8 cellular contexts compared by ENCODE assay signal in the genomic region with DNA sequence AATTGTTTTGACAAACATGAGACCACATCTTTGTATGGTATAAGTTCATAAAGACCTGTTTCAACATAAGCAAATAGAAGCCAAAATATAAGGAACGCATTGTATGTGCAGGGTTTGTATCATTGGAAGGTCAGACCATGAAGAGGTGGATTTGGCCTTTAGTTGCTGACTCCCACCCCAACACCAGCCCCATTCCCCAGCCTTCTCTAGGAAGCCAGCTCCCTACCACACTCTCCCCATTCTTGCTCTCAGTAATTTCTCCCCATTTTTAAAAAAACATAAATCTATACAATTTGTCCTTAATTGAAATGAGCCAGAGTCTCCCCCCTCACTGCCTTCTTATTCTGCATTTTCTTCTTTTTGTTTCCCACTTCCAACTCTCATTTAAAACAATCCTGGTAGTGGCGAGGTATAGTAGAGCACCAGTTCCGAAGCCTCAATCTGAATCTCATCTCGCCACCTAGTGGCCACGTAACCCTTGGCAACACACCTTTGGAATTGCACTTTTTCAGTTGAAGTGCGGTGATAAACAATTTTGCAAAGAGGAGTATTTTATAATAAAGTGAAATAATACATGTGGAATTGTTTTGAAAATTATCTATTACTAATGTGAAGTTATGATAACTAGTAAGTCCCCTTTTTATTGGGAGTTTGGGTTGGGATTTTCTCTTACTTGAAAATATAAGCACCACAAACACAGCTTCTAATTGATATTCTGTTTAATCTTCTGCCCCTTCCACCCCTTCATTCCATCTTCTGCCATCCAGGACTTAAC.
DNase-seq lines count a peak whose midpoint lies in the region; ATAC-seq, FAIRE-seq and TF ChIP-seq lines count a peak whose summit lies in the region.

No MANE protein-coding gene starts in this region.

- ATAC-seq in CD8-positive, alpha-beta T cell = peak; percentile 66
- ATAC-seq in GM19324 (IDR thresholded peaks at IDR 0.05; ENCODE audit: low FRiP score, unreplicated experiment) (peak; percentile 56), T-cell (replicated peaks in 1 of 4) (peak; percentile 61 to 76 (median 73)), HG02610 (IDR thresholded peaks at IDR 0.05; ENCODE audit: unreplicated experiment) (no peak)

- no peak overlapping the region for H3K27ac ChIP-seq in CD8-positive, alpha-beta T cell (ENCODE audit: low read depth, low read length)
- no peak overlapping the region for H3K27ac ChIP-seq in astrocyte (ENCODE audit: low read depth, low read length)

- CTCF ChIA-PET in CD8-positive, alpha-beta T cell (lab: Charles Lee) = interaction anchor here (0.7 to 2.7 kb wide), 11 partner anchors 13 to 1116 kb away, joined by 3 to 15 read pairs (median 4); no protein-coding TSS in a partner anchor
- CTCF ChIA-PET in T-cell (lab: Charles Lee) = interaction anchor here (0.6 to 1.2 kb wide), 5 partner anchors 10 to 1382 kb away, joined by 3 to 6 read pairs (median 4); no protein-coding TSS in a partner anchor

- peak; percentile 70 for TF ChIP-seq CTCF in CD8-positive, alpha-beta T cell (IDR thresholded peaks at IDR 0.05)
- peak; percentile 63 for TF ChIP-seq CTCF in astrocyte (IDR thresholded peaks at IDR 0.05; ENCODE audit: insufficient read depth, low read depth, low read length)

- H3K4me1 ChIP-seq in CD8-positive, alpha-beta T cell (ENCODE audit: insufficient read depth, low read length) = peaks cover 5% of the 10 kb centered on the region
- no peaks in the 10 kb centered on the region for H3K4me1 ChIP-seq in astrocyte (ENCODE audit: insufficient read depth, low read length)

- DNase-seq in CD8-positive, alpha-beta T cell = peak; percentile 8 to 68 (median 42)
- DNase-seq in Kasumi-1 (lab: John Stamatoyannopoulos, UW) (peak; percentile 4 to 40), T-cell (peak in 31 of 34 experiments; percentile 8 to 60 (median 36)), astrocyte (ENCODE audit: low read depth) (peak; percentile 8), immature natural killer cell (peak; percentile 1 to 29 (median 11))
- DNase-seq in stimulated activated CD4-positive, alpha-beta T cell treated with anti-CD3 and anti-CD28 coated beads, Interleukin-1b, Interleukin-23, amount 100 ng/mL, for 24 hours (ENCODE audit: low read depth in 4 of 4, low spot score in 1 of 4) = peak; percentile 17 to 40 (median 31)

- peak overlapping the region; percentile 75 for H3K27ac Mint-ChIP-seq in CD8-positive, alpha-beta T cell
- H3K27ac Mint-ChIP-seq in T-cell = peak overlapping the region; percentile 89 to 90
- H3K27ac Mint-ChIP-seq in astrocyte (ENCODE audit: unreplicated experiment) = peak overlapping the region; percentile 18
- no peak overlapping the region for H3K27ac Mint-ChIP-seq in immature natural killer cell

- H3K9me3 Mint-ChIP-seq in CD8-positive, alpha-beta T cell = no peaks in the 10 kb centered on the region
- no peaks in the 10 kb centered on the region for H3K9me3 Mint-ChIP-seq in T-cell
- no peaks in the 10 kb centered on the region for H3K9me3 Mint-ChIP-seq in astrocyte (ENCODE audit: unreplicated experiment)
- H3K9me3 Mint-ChIP-seq in immature natural killer cell = no peaks in the 10 kb centered on the region

- no peaks in the 10 kb centered on the region for H3K9me3 ChIP-seq in CD8-positive, alpha-beta T cell (ENCODE audit: low read length)
- H3K9me3 ChIP-seq in astrocyte (ENCODE audit: insufficient read depth, low read depth, low read length) = no peaks in the 10 kb centered on the region

- POLR2A ChIA-PET in CD8-positive, alpha-beta T cell (lab: Charles Lee) = interaction anchor here (0.7 kb wide), 1 partner anchor 1767 kb away, joined by 3 read pairs; no protein-coding TSS in a partner anchor
- POLR2A ChIA-PET in T-cell (lab: Charles Lee) = no interaction called here

- no peak overlapping the region for H3K4me3 ChIP-seq in CD8-positive, alpha-beta T cell (ENCODE audit: low read depth, low read length)
- no peak overlapping the region for H3K4me3 ChIP-seq in astrocyte (ENCODE audit: insufficient read depth, low read depth, low read length)

- intact Hi-C loops in CD8-positive, alpha-beta T cell (cut with DNase I, micrococcal nuclease) = loop anchor here (1.0 to 5.0 kb wide), 4 partner anchors 36 to 1104 kb away; no protein-coding TSS in a partner anchor

- no peaks in the 10 kb centered on the region for H3K36me3 Mint-ChIP-seq in CD8-positive, alpha-beta T cell
- H3K36me3 Mint-ChIP-seq in T-cell = no peaks in the 10 kb centered on the region
- H3K36me3 Mint-ChIP-seq in astrocyte (ENCODE audit: low read depth, unreplicated experiment) = no peaks in the 10 kb centered on the region
- H3K36me3 Mint-ChIP-seq in immature natural killer cell = no peaks in the 10 kb centered on the region

- no peak overlapping the region for H3K9ac ChIP-seq in astrocyte (ENCODE audit: low read length)

- H4K20me1 ChIP-seq in astrocyte (ENCODE audit: insufficient read depth, low read length) = no peaks in the 10 kb centered on the region

- no peaks in the 10 kb centered on the region for H3K36me3 ChIP-seq in CD8-positive, alpha-beta T cell (ENCODE audit: insufficient read depth, low read length)
- H3K36me3 ChIP-seq in astrocyte (ENCODE audit: insufficient read depth, low read length) = no peaks in the 10 kb centered on the region

- peak; percentile 81 for FAIRE-seq in astrocyte (lab: Jason Lieb, UNC)

- H3K4me3 Mint-ChIP-seq in CD8-positive, alpha-beta T cell = peak overlapping the region; percentile 50
- H3K4me3 Mint-ChIP-seq in T-cell (peak overlapping the region in 2 of 3 donors; percentile 34 to 37), astrocyte (ENCODE audit: unreplicated experiment) (no peak overlapping the region), immature natural killer cell (peak overlapping the region in 1 of 5 donors; percentile 8)

- H3K79me2 ChIP-seq in astrocyte (ENCODE audit: insufficient read depth, low read length) = no peaks in the 10 kb centered on the region

- no peak overlapping the region for H3K4me2 ChIP-seq in astrocyte (ENCODE audit: low read length)

- no peaks in the 10 kb centered on the region for H3K27me3 Mint-ChIP-seq in CD8-positive, alpha-beta T cell (ENCODE audit: low read depth)
- H3K27me3 Mint-ChIP-seq in T-cell (no peaks in the 10 kb centered on the region), astrocyte (ENCODE audit: low read depth, unreplicated experiment) (no peaks in the 10 kb centered on the region), immature natural killer cell (ENCODE audit: low read depth in 3 of 3) (peaks cover 0 to 3% (median 2%) of the 10 kb centered on the region in 3 donors)

- no peak overlapping the region for H2AFZ ChIP-seq in astrocyte (ENCODE audit: low read depth, low read length)

- H3K27me3 ChIP-seq in CD8-positive, alpha-beta T cell (ENCODE audit: insufficient read depth, low read length) = no peaks in the 10 kb centered on the region
- no peaks in the 10 kb centered on the region for H3K27me3 ChIP-seq in astrocyte (ENCODE audit: insufficient read depth, low read length)

- peaks cover 17% of the 10 kb centered on the region for H3K4me1 Mint-ChIP-seq in CD8-positive, alpha-beta T cell (ENCODE audit: low read depth)
- H3K4me1 Mint-ChIP-seq in T-cell = peaks cover 16 to 17% (median 17%) of the 10 kb centered on the region in 3 donors
- peaks cover 13% of the 10 kb centered on the region for H3K4me1 Mint-ChIP-seq in astrocyte (ENCODE audit: low read depth, unreplicated experiment)
- peaks cover 0 to 17% of the 10 kb centered on the region in 2 donors for H3K4me1 Mint-ChIP-seq in immature natural killer cell

Comparison
In these comparisons a context has a peak if more than half of its experiments do, and no peak if none do; other contexts are left out.
1. H3K27ac Mint-ChIP-seq: peak in CD8-positive, alpha-beta T cell (single experiment), T-cell (2 of 2) and astrocyte (single experiment); none in immature natural killer cell (0 of 6).
2. Peak in every context shown above with its lines, with median percentiles within 50 percentile points of each other: DNase-seq.